Comparison of ENCODE assay signal across 22 cellular contexts in the genomic region with DNA sequence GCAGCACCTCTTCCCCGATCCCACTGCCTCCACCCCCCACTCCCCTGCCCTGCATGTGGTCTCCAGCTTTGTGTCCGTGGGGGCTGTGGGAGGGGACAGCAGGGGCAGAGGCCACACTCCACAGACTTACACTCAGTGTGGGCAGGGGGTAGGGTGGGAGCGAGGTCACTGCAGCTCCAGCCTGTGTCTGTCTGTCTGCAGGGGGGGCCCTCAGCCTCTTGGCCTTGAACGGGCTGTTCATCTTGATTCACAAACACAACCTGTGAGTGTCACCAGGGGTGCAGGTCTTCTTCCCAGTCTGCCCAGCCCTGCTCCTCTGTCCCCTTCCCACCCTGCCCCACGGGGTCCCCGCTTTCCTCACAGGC.
"Had no signal": no experiment of that assay in that cellular context is flagged by ENCODE, and none has a peak within 500 bp of the region (broad histone marks: within the 10 kb centered on the region; RNA-seq: fewer than 3 reads in every experiment).

No MANE protein-coding gene starts in this region.

- H3K4me1 ChIP-seq: parathyroid adenoma had no signal

- H3K27ac Mint-ChIP-seq: activated CD4-positive, alpha-beta memory T cell treated with anti-CD3 and anti-CD28 coated beads, Interleukin-2, amount 10 ng/mL, durations not matched to agents 7 days and 5 days; activated naive CD8-positive, alpha-beta T cell; activated T-helper 1 cell treated with anti-CD3 and anti-CD28 coated beads, Interleukin-12 subunit alpha, Interleukin-12 subunit beta, Interleukin-2, Interleukin-4 antibody, amounts not matched to agents 30 ng/mL and 10 ng/mL and 1 ng/mL, durations not matched to agents 14 hours and 24 hours and 36 hours; endodermal cell; memory B cell; nephron; WTC11 had no signal

- H3K36me3 ChIP-seq: cardiac muscle cell had no signal

- H3K27ac ChIP-seq: cardiac muscle cell, esophagus squamous epithelium, gastrocnemius medialis, neutrophil, parathyroid adenoma, tibial artery had no signal

- H3K27me3 ChIP-seq: cardiac muscle cell, esophagus squamous epithelium, gastrocnemius medialis, neutrophil, tibial artery had no signal

- ATAC-seq: gastrocnemius medialis, left ventricle myocardium superior, WTC11 had no signal

- H3K36me3 Mint-ChIP-seq: activated naive CD8-positive, alpha-beta T cell had no signal

- H3K9me3 ChIP-seq: esophagus squamous epithelium, gastrocnemius medialis, neutrophil, tibial artery had no signal

- DNase-seq: activated CD4-positive, alpha-beta memory T cell treated with anti-CD3 and anti-CD28 coated beads, Interleukin-2, amount 10 ng/mL, durations not matched to agents 7 days and 5 days; activated CD4-positive, alpha-beta T cell treated with anti-CD3 and anti-CD28 coated beads for 48 hours; amniotic stem cell; cortex of kidney; endodermal cell; esophagus squamous epithelium; gastrocnemius medialis; hypothalamus; stimulated activated CD4-positive, alpha-beta T cell treated with anti-CD3 and anti-CD28 coated beads, Interleukin-4, amount 100 ng/mL, for 24 hours; stimulated activated naive CD4-positive, alpha-beta T cell treated with Interleukin-2 at 50 U/mL for 16 hours; substantia nigra; T-helper 9 cell had no signal

- H3K4me3 Mint-ChIP-seq: activated CD4-positive, alpha-beta memory T cell treated with anti-CD3 and anti-CD28 coated beads, Interleukin-2, amount 10 ng/mL, durations not matched to agents 7 days and 5 days; activated naive CD8-positive, alpha-beta T cell; activated T-helper 1 cell treated with anti-CD3 and anti-CD28 coated beads, Interleukin-12 subunit alpha, Interleukin-12 subunit beta, Interleukin-2, Interleukin-4 antibody, amounts not matched to agents 30 ng/mL and 10 ng/mL and 1 ng/mL, durations not matched to agents 14 hours and 24 hours and 36 hours; endodermal cell; memory B cell; WTC11 had no signal

- H3K4me3 ChIP-seq: cardiac muscle cell, esophagus squamous epithelium, gastrocnemius medialis, tibial artery had no signal

- H3K27me3 Mint-ChIP-seq: activated CD4-positive, alpha-beta memory T cell treated with anti-CD3 and anti-CD28 coated beads, Interleukin-2, amount 10 ng/mL, durations not matched to agents 7 days and 5 days; activated naive CD8-positive, alpha-beta T cell; memory B cell had no signal

- H3K9me3 Mint-ChIP-seq: activated CD4-positive, alpha-beta memory T cell treated with anti-CD3 and anti-CD28 coated beads, Interleukin-2, amount 10 ng/mL, durations not matched to agents 7 days and 5 days; activated T-helper 1 cell treated with anti-CD3 and anti-CD28 coated beads, Interleukin-12 subunit alpha, Interleukin-12 subunit beta, Interleukin-2, Interleukin-4 antibody, amounts not matched to agents 30 ng/mL and 10 ng/mL and 1 ng/mL, durations not matched to agents 14 hours and 24 hours and 36 hours; memory B cell; nephron; WTC11 had no signal

- H3K4me1 Mint-ChIP-seq: endodermal cell, WTC11 had no signal
